35 cellular contexts compared by ENCODE assay signal in the genomic region with DNA sequence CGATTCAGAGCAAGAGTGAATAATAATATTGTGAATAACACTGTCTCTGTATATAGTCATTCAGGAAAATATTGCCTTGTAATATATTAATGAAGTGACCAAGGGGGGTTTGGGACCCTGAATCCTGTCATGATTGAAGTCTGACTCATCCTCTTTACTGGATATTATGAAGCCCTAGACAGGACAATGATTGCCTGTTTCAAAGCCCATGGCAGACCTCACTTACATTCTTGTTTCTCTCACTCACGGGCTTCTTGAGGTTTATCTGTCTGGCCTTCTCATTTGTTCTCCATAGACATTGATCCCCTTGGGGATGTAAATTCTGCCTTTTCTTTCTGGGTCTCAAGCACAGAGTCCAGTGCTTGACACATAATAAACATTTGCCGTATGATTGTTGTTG.
"Had no signal": no experiment of that assay in that cellular context is flagged by ENCODE, and none has a peak within 500 bp of the region (broad histone marks: within the 10 kb centered on the region; RNA-seq: fewer than 3 reads in every experiment).

No MANE protein-coding gene starts in this region.

- H3K9me3 ChIP-seq: ascending aorta, MG63, Peyer's patch had no signal

- H3K4me1 ChIP-seq: ascending aorta, Peyer's patch had no signal

- H3K9me3 Mint-ChIP-seq: activated CD4-positive, alpha-beta T cell treated with anti-CD3 and anti-CD28 coated beads, Interleukin-2, amount 10 ng/mL, durations not matched to agents 7 days and 5 days; T-helper 2 cell treated with Interferon-gamma antibody and Interleukin-4, amounts not matched to agents 5 μg/mL and 100 μg/mL, for 36 hours; WTC11 had no signal

- H3K27me3 ChIP-seq: ascending aorta, MG63, Peyer's patch had no signal

- H3K36me3 Mint-ChIP-seq: activated naive CD4-positive, alpha-beta T cell treated with anti-CD3 and anti-CD28 coated beads, Interleukin-2, amount 50 U/mL, for 24 hours; activated naive CD8-positive, alpha-beta T cell treated with anti-CD3 and anti-CD28 coated beads, Interleukin-2, amount 10 ng/mL, durations not matched to agents 7 days and 5 days; brain; WTC11 had no signal

- FAIRE-seq: TTC549 had no signal

- ATAC-seq: activated CD4-positive, alpha-beta T cell treated with anti-CD3 and anti-CD28 coated beads for 36 hours; activated CD4-positive, CD25-positive, alpha-beta regulatory T cell treated with anti-CD3 and anti-CD28 coated beads, Interleukin-2, amount 50 U/mL, for 24 hours; activated CD8-positive, alpha-beta T cell treated with anti-CD3 and anti-CD28 coated beads, Interleukin-2, amount 10 ng/mL, durations not matched to agents 7 days and 5 days; PC-3; Right ventricle myocardium inferior; WTC11 had no signal

- H3K4me1 Mint-ChIP-seq: activated CD4-positive, alpha-beta T cell treated with anti-CD3 and anti-CD28 coated beads for 36 hours; activated CD4-positive, alpha-beta T cell treated with anti-CD3 and anti-CD28 coated beads, Interleukin-2, amount 10 ng/mL, durations not matched to agents 7 days and 5 days; activated naive CD4-positive, alpha-beta T cell treated with anti-CD3 and anti-CD28 coated beads, Interleukin-2, amount 50 U/mL, for 24 hours; activated naive CD8-positive, alpha-beta T cell treated with anti-CD3 and anti-CD28 coated beads, Interleukin-2, amount 10 ng/mL, durations not matched to agents 7 days and 5 days; brain; WTC11 had no signal

- H3K27me3 Mint-ChIP-seq: activated CD4-positive, alpha-beta T cell treated with anti-CD3 and anti-CD28 coated beads for 36 hours; activated CD4-positive, alpha-beta T cell treated with anti-CD3 and anti-CD28 coated beads, Interleukin-2, amount 10 ng/mL, durations not matched to agents 7 days and 5 days; activated naive CD4-positive, alpha-beta T cell treated with anti-CD3 and anti-CD28 coated beads, Interleukin-2, amount 50 U/mL, for 24 hours; activated naive CD8-positive, alpha-beta T cell treated with anti-CD3 and anti-CD28 coated beads, Interleukin-2, amount 10 ng/mL, durations not matched to agents 7 days and 5 days; activated T-cell treated with anti-CD3 and anti-CD28 coated beads, Interleukin-2, amount 50 U/mL, for 24 hours had no signal

- H3K36me3 ChIP-seq: ascending aorta, MG63, Peyer's patch had no signal

- H3K4me3 Mint-ChIP-seq: activated CD4-positive, alpha-beta T cell treated with anti-CD3 and anti-CD28 coated beads for 36 hours; activated CD4-positive, alpha-beta T cell treated with anti-CD3 and anti-CD28 coated beads, Interleukin-2, amount 10 ng/mL, durations not matched to agents 7 days and 5 days; activated CD8-positive, alpha-beta T cell treated with anti-CD3 and anti-CD28 coated beads, Interleukin-2, amount 10 ng/mL, durations not matched to agents 7 days and 5 days; activated naive CD4-positive, alpha-beta T cell treated with anti-CD3 and anti-CD28 coated beads, Interleukin-2, amount 50 U/mL, for 24 hours; activated naive CD8-positive, alpha-beta T cell treated with anti-CD3 and anti-CD28 coated beads, Interleukin-2, amount 10 ng/mL, durations not matched to agents 7 days and 5 days; activated T-cell treated with anti-CD3 and anti-CD28 coated beads, Interleukin-2, amount 50 U/mL, for 24 hours; brain; T-helper 2 cell treated with Interferon-gamma antibody and Interleukin-4, amounts not matched to agents 5 μg/mL and 100 μg/mL, for 36 hours; WTC11 had no signal

- DNase-seq: activated CD4-positive, alpha-beta T cell treated with anti-CD3 and anti-CD28 coated beads for 36 hours; activated CD4-positive, alpha-beta T cell treated with anti-CD3 and anti-CD28 coated beads, Interleukin-2, amount 10 ng/mL, durations not matched to agents 7 days and 5 days; activated CD4-positive, alpha-beta T cell treated with anti-CD3 and anti-CD28 coated beads, Interleukin-2, amount 50 U/mL, for 48 hours; activated CD8-positive, alpha-beta T cell treated with anti-CD3 and anti-CD28 coated beads, Interleukin-2, amount 10 ng/mL, durations not matched to agents 7 days and 5 days; activated gamma-delta T cell; activated naive CD4-positive, alpha-beta T cell treated with Interleukin-2 at 50 U/mL for 16 hours; activated naive CD8-positive, alpha-beta T cell treated with anti-CD3 and anti-CD28 coated beads, Interleukin-2, amount 10 ng/mL, durations not matched to agents 7 days and 5 days; activated T-cell treated with anti-CD3 and anti-CD28 coated beads, Interleukin-2, amount 50 U/mL, for 24 hours; amygdala; central memory CD4-positive, alpha-beta T cell; Kasumi-1; KBM-7; MG63; NCI-H1048; NCI-H1105 treated with DMSO at 0.1 percent for 48 hours; NCI-H1436; NCI-H1694; NCI-H1930; NCI-H2081 treated with DMSO at 0.1 percent for 48 hours; NCI-H345; NCI-H524 treated with DMSO at 0.1 percent for 48 hours; NK-92 treated with Interleukin-12 subunit alpha and Interleukin-12 subunit beta, amount 100 ng/mL, for 24 hours; PC-3; Peyer's patch; SIG-M5 had no signal

- H3K27ac Mint-ChIP-seq: activated CD4-positive, alpha-beta T cell treated with anti-CD3 and anti-CD28 coated beads for 36 hours; activated CD4-positive, alpha-beta T cell treated with anti-CD3 and anti-CD28 coated beads, Interleukin-2, amount 10 ng/mL, durations not matched to agents 7 days and 5 days; activated CD8-positive, alpha-beta T cell treated with anti-CD3 and anti-CD28 coated beads, Interleukin-2, amount 10 ng/mL, durations not matched to agents 7 days and 5 days; activated naive CD4-positive, alpha-beta T cell treated with anti-CD3 and anti-CD28 coated beads, Interleukin-2, amount 50 U/mL, for 24 hours; activated naive CD8-positive, alpha-beta T cell treated with anti-CD3 and anti-CD28 coated beads, Interleukin-2, amount 10 ng/mL, durations not matched to agents 7 days and 5 days; activated T-cell treated with anti-CD3 and anti-CD28 coated beads, Interleukin-2, amount 50 U/mL, for 24 hours; activated T-helper 2 cell treated with anti-CD3 and anti-CD28 coated beads, Interferon-gamma antibody, Interleukin-2, Interleukin-4, amounts not matched to agents 10 μg/mL and 5 μg/mL and 100 μg/mL, durations not matched to agents 14 hours and 24 hours and 36 hours; brain; T-helper 2 cell treated with Interferon-gamma antibody and Interleukin-4, amounts not matched to agents 5 μg/mL and 100 μg/mL, for 36 hours; WTC11 had no signal

- H3K27ac ChIP-seq: ascending aorta, Peyer's patch, RWPE1 had no signal

- H3K4me3 ChIP-seq: ascending aorta, MG63, Peyer's patch had no signal
